In the genomic region with DNA sequence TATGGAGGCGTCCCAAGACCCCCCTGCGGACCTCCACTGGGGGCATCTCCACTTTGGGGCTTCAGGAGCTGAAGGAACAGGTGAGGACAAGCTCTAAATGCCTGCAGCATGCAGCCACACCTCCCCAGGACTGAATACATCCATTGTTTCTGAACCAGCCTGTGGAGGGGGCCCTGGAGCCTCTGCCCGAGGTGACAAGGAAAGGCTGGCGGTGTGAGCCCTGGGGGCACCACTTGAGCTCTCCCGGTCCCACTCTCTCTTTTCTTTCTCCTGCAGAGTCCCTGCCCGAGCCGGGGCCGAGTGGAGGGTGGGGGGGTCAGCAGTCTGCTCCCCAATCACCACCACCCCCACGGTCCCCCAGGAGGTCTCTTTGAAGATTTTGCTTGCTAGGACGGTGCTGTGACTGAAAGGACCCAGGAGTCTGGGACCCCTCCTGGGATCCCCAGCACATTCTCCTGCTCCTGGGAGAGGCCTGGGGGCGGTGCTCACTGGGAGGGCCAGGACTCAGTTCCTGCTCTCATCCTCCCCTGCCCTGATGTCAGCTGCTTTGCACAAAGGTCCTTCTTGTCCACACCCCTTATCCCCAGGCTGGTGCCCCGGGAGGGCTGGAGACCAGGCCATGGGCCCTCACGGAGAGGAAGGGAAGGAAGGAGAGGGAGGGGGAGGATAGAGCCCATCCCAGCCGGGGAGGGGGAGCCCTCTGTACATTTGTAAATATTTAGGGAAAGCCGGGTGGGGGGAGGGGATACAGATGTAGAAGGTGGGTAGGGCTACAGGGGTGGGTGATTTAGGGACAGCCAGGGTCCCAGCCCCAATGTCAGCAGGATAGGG, we compare ENCODE assay signal across 21 cellular contexts. TPM values are rescaled to one million over a fixed set of nuclear protein-coding genes. Genes with fewer than 3 reads are reported as not detected.
DNase-seq lines count a peak whose midpoint lies in the region; ATAC-seq and TF ChIP-seq lines count a peak whose summit lies in the region.
"Had no signal": no experiment of that assay in that cellular context is flagged by ENCODE, and none has a peak within 500 bp of the region (broad histone marks: within the 10 kb centered on the region; RNA-seq: fewer than 3 reads in every experiment).

No MANE protein-coding gene starts in this region.

- H3K79me2 ChIP-seq in GM23338 (replicated peaks; ENCODE audit: insufficient read depth) = peaks cover 14% of the 10 kb centered on the region

- H3K9ac ChIP-seq in NT2/D1 (ENCODE audit: insufficient read length, low read depth) = peak overlapping the region; percentile 59

- peaks cover 19% of the 10 kb centered on the region; the same call in 1 of the 2 replicates for H3F3A ChIP-seq in GM23338 (replicated peaks; ENCODE audit: low read depth)

- H3K27ac ChIP-seq in GM23338 (ENCODE audit: low read depth) = no peak overlapping the region
- H3K27ac ChIP-seq: brain microvascular endothelial cell, thoracic aorta had no signal

- H3K36me3 Mint-ChIP-seq in GM23338 (ENCODE audit: low read depth) = peaks cover 30% of the 10 kb centered on the region
- H3K36me3 Mint-ChIP-seq in endothelial cell (ENCODE audit: low read depth, unreplicated experiment) = peaks cover 3% of the 10 kb centered on the region
- no peaks in the 10 kb centered on the region for H3K36me3 Mint-ChIP-seq in neural crest cell (ENCODE audit: low read depth)
- H3K36me3 Mint-ChIP-seq: IgD-negative memory B cell had no signal

- H3K4me2 ChIP-seq in GM23338 = peak overlapping the region; percentile 69

- H3K27me3 Mint-ChIP-seq in GM23338 (ENCODE audit: insufficient read depth, low read depth, poor library complexity) (peaks cover 31% of the 10 kb centered on the region), endothelial cell (ENCODE audit: unreplicated experiment) (peaks cover 14% of the 10 kb centered on the region), neural crest cell (ENCODE audit: low read depth) (peaks cover 9% of the 10 kb centered on the region)

- H3K4me3 ChIP-seq in GM23338 = peak overlapping the region; percentile 17; the same call in 1 of the 2 replicates
- H3K4me3 ChIP-seq in NT2/D1 (ENCODE audit: insufficient read length, low read depth) = no peak overlapping the region
- H3K4me3 ChIP-seq: thoracic aorta had no signal

- H3K9me3 Mint-ChIP-seq in GM23338 = no peaks in the 10 kb centered on the region; the same call in 2 of the 3 replicates
- H3K9me3 Mint-ChIP-seq in endothelial cell (ENCODE audit: unreplicated experiment) = no peaks in the 10 kb centered on the region
- H3K9me3 Mint-ChIP-seq in neural crest cell = no peaks in the 10 kb centered on the region
- H3K9me3 Mint-ChIP-seq: activated naive CD4-positive, alpha-beta T cell treated with anti-CD3 and anti-CD28 coated beads for 36 hours; IgD-negative memory B cell had no signal

- H3K4me1 ChIP-seq in GM23338 (ENCODE audit: insufficient read depth) (peaks cover 29% of the 10 kb centered on the region), NT2/D1 (ENCODE audit: insufficient read depth, insufficient read length) (peaks cover 36% of the 10 kb centered on the region)

- DNase-seq in GM23338 (ENCODE audit: low spot score) (peak; percentile 72), NT2/D1 (ENCODE audit: low read depth, low spot score) (no peak), endothelial cell (ENCODE audit: low spot score) (no peak), neural crest cell (ENCODE audit: low read depth, low spot score) (no peak), GF-D8 (lab: John Stamatoyannopoulos, UW) (no peak)
- no peak for DNase-seq in activated effector memory CD4-positive, alpha-beta T cell treated with Interleukin-2 at 50 U/mL for 16 hours
- DNase-seq: activated naive CD4-positive, alpha-beta T cell treated with anti-CD3 and anti-CD28 coated beads for 36 hours; brain microvascular endothelial cell; DMS79 treated with DMSO at 0.1 percent for 48 hours; effector CD4-positive, alpha-beta T cell; NCI-H1048; right cardiac atrium; stimulated activated CD4-positive, alpha-beta T cell treated with anti-CD3 and anti-CD28 coated beads, Interleukin-2, amount 100 ng/mL, for 24 hours; T-helper 2 cell had no signal

- TF ChIP-seq CTCF in GM23338 (conservative IDR thresholded peaks at IDR 0.05; ENCODE audit: low read depth in 2 of 2) = peak in 1 of 2 experiments; percentile 54; a peak in 3 of 4 replicates
- no peak for TF ChIP-seq CTCF in endothelial cell (IDR thresholded peaks at IDR 0.05; ENCODE audit: unreplicated experiment)
- TF ChIP-seq CTCF in neural crest cell (conservative IDR thresholded peaks at IDR 0.05) = no peak

- H3K9me2 ChIP-seq in GM23338 (ENCODE audit: insufficient read depth) = no peaks in the 10 kb centered on the region

- H3K27me3 ChIP-seq in GM23338 (ENCODE audit: insufficient read depth) (peaks cover 6% of the 10 kb centered on the region; the same call in 1 of the 2 replicates), NT2/D1 (ENCODE audit: insufficient read depth, insufficient read length) (peaks cover 8% of the 10 kb centered on the region)
- H3K27me3 ChIP-seq: brain microvascular endothelial cell had no signal

- H4K20me1 ChIP-seq in GM23338 (replicated peaks; ENCODE audit: insufficient read depth) = peaks cover 18% of the 10 kb centered on the region

- ATAC-seq in GM23338 (peak; percentile 38), HG03025 (IDR thresholded peaks at IDR 0.05; ENCODE audit: low FRiP score, unreplicated experiment) (no peak), HG02763 (IDR thresholded peaks at IDR 0.05; ENCODE audit: unreplicated experiment) (no peak)
- ATAC-seq: activated CD4-positive, CD25-positive, alpha-beta regulatory T cell treated with anti-CD3 and anti-CD28 coated beads, Interleukin-2, amount 50 U/mL, for 24 hours; right cardiac atrium had no signal

- no peak overlapping the region for H3K27ac Mint-ChIP-seq in GM23338
- H3K27ac Mint-ChIP-seq in endothelial cell (ENCODE audit: unreplicated experiment) = peak overlapping the region; percentile 42
- H3K27ac Mint-ChIP-seq in neural crest cell (ENCODE audit: unreplicated experiment) = peak overlapping the region; percentile 88
- H3K27ac Mint-ChIP-seq: activated naive CD4-positive, alpha-beta T cell treated with anti-CD3 and anti-CD28 coated beads for 36 hours; IgD-negative memory B cell had no signal

- H3K4me3 Mint-ChIP-seq in GM23338 (no peak overlapping the region), endothelial cell (ENCODE audit: unreplicated experiment) (no peak overlapping the region), neural crest cell (peak overlapping the region; percentile 71)
- H3K4me3 Mint-ChIP-seq: activated naive CD4-positive, alpha-beta T cell treated with anti-CD3 and anti-CD28 coated beads for 36 hours; IgD-negative memory B cell had no signal

- H3K4me1 Mint-ChIP-seq in GM23338 = peaks cover 39% of the 10 kb centered on the region
- peaks cover 27% of the 10 kb centered on the region for H3K4me1 Mint-ChIP-seq in endothelial cell (ENCODE audit: unreplicated experiment)
- peaks cover 37% of the 10 kb centered on the region for H3K4me1 Mint-ChIP-seq in neural crest cell

- H3K36me3 ChIP-seq in GM23338 (ENCODE audit: insufficient read depth) (peaks cover 9% of the 10 kb centered on the region), NT2/D1 (ENCODE audit: insufficient read depth, insufficient read length, low read length) (peaks cover 29% of the 10 kb centered on the region)

- H2AFZ ChIP-seq in GM23338 = no peak overlapping the region

- H3K9me3 ChIP-seq in NT2/D1 (ENCODE audit: insufficient read depth, low read length) = no peaks in the 10 kb centered on the region
- H3K9me3 ChIP-seq: thoracic aorta had no signal

TF ChIP-seq in GM23338, 12 proteins besides CTCF, POLR2A, EP300 and RAD21:
- TF ChIP-seq ZNF114 (CRISPR knock-in tag; IDR thresholded peaks at IDR 0.05) (no peak), NANOG (IDR thresholded peaks at IDR 0.05; ENCODE audit: borderline replicate concordance) (no peak), POLR2AphosphoS5 (IDR thresholded peaks at IDR 0.05; ENCODE audit: low read depth) (peak; percentile 13; the same call in 1 of the 2 replicates)
TF ChIP-seq in GM23338: peak in this region for 1.

RNA-seq across cellular contexts. Expression of gene CHPF, which starts 5.7 kb away (rescaled TPM):
- total RNA-seq in GM23338 (2014; rRNA removed; shearing (Covaris generic)) = 232 and 252 TPM in 2 replicates
- 34.4 and 36.5 TPM in 2 replicates for polyA plus RNA-seq in GM23338 (2016; fragmentation: Nextera tagmentation; extraction: Ambion mirVana)
- total RNA-seq in endothelial cell (ENCODE audit: unreplicated experiment) (4.1 TPM), neural crest cell (27.0 and 30.0 TPM in 2 replicates)

RNA-seq across cellular contexts. Expression of gene TMEM198, which starts 6.0 kb away (rescaled TPM):
- 13.7 and 25.6 TPM in 2 replicates for total RNA-seq in GM23338 (2014; rRNA removed; shearing (Covaris generic))
- polyA plus RNA-seq in GM23338 (2016; fragmentation: Nextera tagmentation; extraction: Ambion mirVana) = 5.6 TPM in 2 replicates
- total RNA-seq in endothelial cell (ENCODE audit: unreplicated experiment) (not detected), neural crest cell (15.7 and 16.4 TPM in 2 replicates)

RNA-seq across cellular contexts. Expression of gene ASIC4, which starts 23.6 kb away (rescaled TPM):
- total RNA-seq in GM23338 (2014; rRNA removed; shearing (Covaris generic)) = 3.6 TPM in 1 of 2 replicates, not detected in the other
- 0.13 and 0.40 TPM in 2 replicates for polyA plus RNA-seq in GM23338 (2016; fragmentation: Nextera tagmentation; extraction: Ambion mirVana)
- 1.6 TPM for total RNA-seq in endothelial cell (ENCODE audit: unreplicated experiment)
- 1.0 and 1.5 TPM in 2 replicates for total RNA-seq in neural crest cell
- total RNA-seq: activated naive CD4-positive, alpha-beta T cell treated with anti-CD3 and anti-CD28 coated beads for 36 hours; mesenteric fat pad; RPMI7951 had no signal
- polyA plus RNA-seq: IgD-negative memory B cell had no signal

RNA-seq across cellular contexts. Expression of gene OBSL1, which starts 33.5 kb away (rescaled TPM):
- total RNA-seq in GM23338 (2014; rRNA removed; shearing (Covaris generic)) = 164 and 207 TPM in 2 replicates
- 94.9 and 102 TPM in 2 replicates for polyA plus RNA-seq in GM23338 (2016; fragmentation: Nextera tagmentation; extraction: Ambion mirVana)
- total RNA-seq in endothelial cell (ENCODE audit: unreplicated experiment) (53.4 TPM), neural crest cell (122 and 123 TPM in 2 replicates)
- polyA plus RNA-seq: IgD-negative memory B cell had no signal

RNA-seq across cellular contexts. Expression of gene INHA, which starts 34.2 kb away (rescaled TPM):
- total RNA-seq in GM23338 (2014; rRNA removed; shearing (Covaris generic)) = 0.31 and 1.6 TPM in 2 replicates
- 0.56 and 1.5 TPM in 2 replicates for polyA plus RNA-seq in GM23338 (2016; fragmentation: Nextera tagmentation; extraction: Ambion mirVana)
- total RNA-seq in endothelial cell (ENCODE audit: unreplicated experiment) = not detected
- 0.50 TPM in 1 of 2 replicates, not detected in the other for total RNA-seq in neural crest cell
- total RNA-seq: activated naive CD4-positive, alpha-beta T cell treated with anti-CD3 and anti-CD28 coated beads for 36 hours had no signal
- polyA plus RNA-seq: IgD-negative memory B cell had no signal

Comparison
In these comparisons a context has a peak if more than half of its experiments do, and no peak if none do; other contexts are left out.
1. RNA of gene TMEM198, which starts 6.0 kb away (total RNA-seq): 15.7 to 16.4 TPM in neural crest cell and 13.7 to 25.6 TPM in GM23338; not detected in endothelial cell (single experiment); every median in the first group is over 10 times any median in the second.